In genomic region chr2:131148426-131148825, GRCh38 we compare ENCODE assay signal across 18 cellular contexts. TPM values are rescaled to one million over a fixed set of nuclear protein-coding genes. Genes with fewer than 3 reads are reported as not detected.
DNase-seq lines count a peak whose midpoint lies in the region; ATAC-seq, FAIRE-seq and TF ChIP-seq lines count a peak whose summit lies in the region.
"Had no signal": no experiment of that assay in that cellular context is flagged by ENCODE, and none has a peak within 500 bp of the region (broad histone marks: within the 10 kb centered on the region; RNA-seq: fewer than 3 reads in every experiment).

No MANE protein-coding gene starts in this region.

- H3K27ac ChIP-seq in right cardiac atrium (ENCODE audit: low read length), result no peak overlapping the region
- H3K27ac ChIP-seq in testis, result no peak overlapping the region
- H3K27ac ChIP-seq: ovary, suprapubic skin had no signal

- intact Hi-C loops in Right ventricle myocardium superior (cut with DNase I), result no loop called here
- intact Hi-C loops in right cardiac atrium (cut with DNase I), result no loop called here
- intact Hi-C loops in testis (cut with DNase I; ENCODE audit: low total_unique reads), result no loop called here

- DNase-seq in Right ventricle myocardium superior, result no peak
- no peak for DNase-seq in right cardiac atrium
- DNase-seq in NCI-H2227 treated with DMSO at 0.1 percent for 48 hours (lab: John Stamatoyannopoulos, UW), result peak; percentile 25
- peak; percentile 39 for DNase-seq in testis
- DNase-seq in NCI-H187 treated with DMSO at 0.1 percent for 48 hours (lab: John Stamatoyannopoulos, UW), result no peak
- DNase-seq in activated T-cell treated with anti-CD3 and anti-CD28 coated beads, Interleukin-2, amount 50 U/mL, for 48 hours, result no peak
- DNase-seq: aorta; NCI-H226; ovary; small intestine; stimulated activated CD4-positive, alpha-beta T cell treated with anti-CD3 and anti-CD28 coated beads, Interleukin-4, amount 100 ng/mL, for 24 hours had no signal

- ATAC-seq in Right ventricle myocardium superior (ENCODE audit: poor library complexity) (peak; percentile 28), right cardiac atrium (no peak), HG03469 (IDR thresholded peaks at IDR 0.05; ENCODE audit: unreplicated experiment) (no peak)
- ATAC-seq: GM12878, Right ventricle myocardium inferior had no signal

- no peaks in the 10 kb centered on the region for H3K36me3 ChIP-seq in testis (ENCODE audit: low read depth, missing control alignments)
- H3K36me3 ChIP-seq: ovary had no signal

- H3K27me3 ChIP-seq in right cardiac atrium (ENCODE audit: control insufficient read depth, insufficient read depth), result no peaks in the 10 kb centered on the region
- no peaks in the 10 kb centered on the region for H3K27me3 ChIP-seq in testis
- H3K27me3 ChIP-seq: ovary, suprapubic skin had no signal

- H3K4me3 ChIP-seq in right cardiac atrium (ENCODE audit: low read length), result no peak overlapping the region
- H3K4me3 ChIP-seq in testis, result no peak overlapping the region
- H3K4me3 ChIP-seq: GM12878, ovary, suprapubic skin had no signal

- no peak for TF ChIP-seq CTCF in testis (IDR thresholded peaks at IDR 0.05)

- H3K4me1 ChIP-seq in right cardiac atrium (ENCODE audit: control insufficient read depth, insufficient read depth, low read length), result no peaks in the 10 kb centered on the region
- H3K4me1 ChIP-seq in testis, result no peaks in the 10 kb centered on the region
- H3K4me1 ChIP-seq: Caco-2, suprapubic skin had no signal

- H3K9me3 ChIP-seq in right cardiac atrium (ENCODE audit: control insufficient read depth, low read length) (no peaks in the 10 kb centered on the region), testis (no peaks in the 10 kb centered on the region)
- H3K9me3 ChIP-seq: Caco-2, ovary, suprapubic skin had no signal

- no peak for TF ChIP-seq POLR2A in testis (IDR thresholded peaks at IDR 0.05)

- peak; percentile 27 for FAIRE-seq in islet of Langerhans (lab: Jason Lieb, UNC)
- FAIRE-seq: G401.6, GM12878, small intestine had no signal

- 67% methylated on average over 3 of the region's 3 CpGs for WGBS in right cardiac atrium
- 67 to 82% methylated on average over 3 of the region's 3 CpGs for WGBS in testis, 2 donors

RNA-seq across cellular contexts. Expression of gene PLEKHB2, which starts 43.3 kb away (rescaled TPM):
- total RNA-seq in Right ventricle myocardium superior (31.0 TPM), right cardiac atrium (10 to 100 TPM; 26.2 to 36.9 (median 35.2) TPM), testis (100 to 1,000 TPM; 109 to 126 TPM)
- polyA plus RNA-seq in right cardiac atrium (13.6 TPM), testis (ENCODE audit: insufficient read depth, low read depth, low replicate concordance) (86.5 TPM)

RNA-seq across cellular contexts. Expression of gene FAM168B, which starts 55.2 kb away (rescaled TPM):
- total RNA-seq in Right ventricle myocardium superior (83.6 TPM), right cardiac atrium (10 to 100 TPM; 81.5 to 99.4 (median 89.2) TPM), testis (100 to 1,000 TPM; 120 to 165 TPM)
- polyA plus RNA-seq in right cardiac atrium (34.1 TPM), testis (ENCODE audit: insufficient read depth, low read depth, low replicate concordance) (76.3 TPM)

Comparison
In these comparisons a context has a peak if more than half of its experiments do, and no peak if none do; other contexts are left out.
1. DNase-seq: peak in NCI-H2227 treated with DMSO at 0.1 percent for 48 hours (single experiment) and testis (single experiment); none in Right ventricle myocardium superior (single experiment), right cardiac atrium (0 of 3), NCI-H187 treated with DMSO at 0.1 percent for 48 hours (single experiment) and activated T-cell treated with anti-CD3 and anti-CD28 coated beads, Interleukin-2, amount 50 U/mL, for 48 hours (0 of 2).